9 cellular contexts compared by ENCODE assay signal in the genomic region with DNA sequence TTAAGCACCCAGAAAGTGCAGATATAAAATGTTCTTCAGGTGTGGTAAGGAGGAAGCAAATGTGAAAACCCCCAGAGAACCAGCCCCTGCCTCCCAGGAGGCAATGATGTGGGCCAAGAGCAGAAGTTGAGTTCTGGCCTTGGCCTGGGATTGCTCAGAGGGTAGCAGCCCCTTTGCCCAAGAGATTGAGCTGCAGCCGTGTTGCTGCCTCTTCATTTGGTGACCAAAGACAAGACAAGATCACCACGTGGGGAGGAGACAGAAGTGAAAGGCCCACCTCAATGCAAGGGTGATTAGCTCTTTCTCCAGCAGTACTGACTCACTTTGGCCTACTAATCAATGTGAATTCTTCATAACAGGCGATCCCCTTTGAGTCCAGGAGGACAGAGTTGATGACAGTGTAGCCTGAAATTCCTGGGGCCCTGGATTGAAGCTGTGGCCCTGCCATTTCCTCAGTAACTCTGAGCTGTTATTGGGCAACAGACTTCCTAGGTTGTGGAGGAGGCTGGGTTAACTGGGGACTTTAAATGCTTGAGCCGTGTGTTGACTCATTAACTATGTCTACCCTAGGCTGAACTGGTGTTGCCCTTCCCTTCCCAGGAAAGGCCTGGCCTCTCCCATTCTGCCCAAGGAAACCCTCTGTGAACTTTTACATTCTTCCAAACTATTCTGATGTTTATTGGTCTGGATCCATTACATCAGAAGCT.
DNase-seq lines count a peak whose midpoint lies in the region; TF ChIP-seq lines count a peak whose summit lies in the region.
"Had no signal": no experiment of that assay in that cellular context is flagged by ENCODE, and none has a peak within 500 bp of the region (broad histone marks: within the 10 kb centered on the region; RNA-seq: fewer than 3 reads in every experiment).

No MANE protein-coding gene starts in this region.

- no peak overlapping the region for H3K4me3 ChIP-seq in retinal pigment epithelial cell (ENCODE audit: low read length)
- H3K4me3 ChIP-seq: psoas muscle had no signal

- DNase-seq in SIG-M5 treated with dmso at 0.1 percent for 504 hours (lab: John Stamatoyannopoulos, UW; ENCODE audit: unreplicated experiment) = peak; percentile 73
- no peak for DNase-seq in SIG-M5 (lab: John Stamatoyannopoulos, UW)
- DNase-seq in HT1080 (ENCODE audit: low read depth) = peak; percentile 68
- DNase-seq in dermis blood vessel endothelial cell = peak; percentile 78
- peak; percentile 7 for DNase-seq in retinal pigment epithelial cell (ENCODE audit: low read depth)
- no peak for DNase-seq in COLO829 (ENCODE audit: low spot score)
- DNase-seq in NCI-H82 treated with DMSO at 0.1 percent for 48 hours (lab: John Stamatoyannopoulos, UW; ENCODE audit: unreplicated experiment) = no peak
- no peak for DNase-seq in stimulated activated naive CD4-positive, alpha-beta T cell treated with Interleukin-2 at 50 U/mL for 16 hours (lab: John Stamatoyannopoulos, UW)
- DNase-seq: psoas muscle had no signal

- TF ChIP-seq CTCF in retinal pigment epithelial cell (conservative IDR thresholded peaks at IDR 0.05; ENCODE audit: low read depth, low read length) = no peak

Comparison
In these comparisons a context has a peak if more than half of its experiments do, and no peak if none do; other contexts are left out.
1. DNase-seq: peak in SIG-M5 treated with dmso at 0.1 percent for 504 hours (single experiment), HT1080 (single experiment), dermis blood vessel endothelial cell (single experiment) and retinal pigment epithelial cell (single experiment); none in SIG-M5 (single experiment), COLO829 (single experiment), NCI-H82 treated with DMSO at 0.1 percent for 48 hours (single experiment) and stimulated activated naive CD4-positive, alpha-beta T cell treated with Interleukin-2 at 50 U/mL for 16 hours (single experiment).